In genomic region chr4:7899184-7899583, GRCh38 we compare ENCODE assay signal across 24 cellular contexts. TPM values are rescaled to one million over a fixed set of nuclear protein-coding genes. Genes with fewer than 3 reads are reported as not detected.
DNase-seq lines count a peak whose midpoint lies in the region; ATAC-seq and TF ChIP-seq lines count a peak whose summit lies in the region.
"Had no signal": no experiment of that assay in that cellular context is flagged by ENCODE, and none has a peak within 500 bp of the region (broad histone marks: within the 10 kb centered on the region; RNA-seq: fewer than 3 reads in every experiment).

No MANE protein-coding gene starts in this region.

- peaks cover 64% of the 10 kb centered on the region for H3K4me1 Mint-ChIP-seq in neural crest cell
- H3K4me1 Mint-ChIP-seq: B cell had no signal

- no peaks in the 10 kb centered on the region for H3K9me2 ChIP-seq in SK-N-SH

- no peaks in the 10 kb centered on the region for H3K9me3 Mint-ChIP-seq in neural crest cell
- H3K9me3 Mint-ChIP-seq: CD8-positive, alpha-beta memory T cell had no signal

- no peaks in the 10 kb centered on the region for H3K27me3 ChIP-seq in SK-N-SH (ENCODE audit: insufficient read depth)
- H3K27me3 ChIP-seq in gastroesophageal sphincter = no peaks in the 10 kb centered on the region
- H3K27me3 ChIP-seq: SJSA1 had no signal

- no peak overlapping the region for H2AFZ ChIP-seq in SK-N-SH (ENCODE audit: low read depth)
- H2AFZ ChIP-seq: PC-9 had no signal

- no peaks in the 10 kb centered on the region for H3K36me3 Mint-ChIP-seq in neural crest cell (ENCODE audit: low read depth)

- peak overlapping the region; percentile 38; the same call in 1 of the 2 replicates for H3K4me2 ChIP-seq in SK-N-SH
- H3K4me2 ChIP-seq: PC-9 had no signal

- CTCF ChIA-PET in SK-N-SH (lab: Yijun Ruan, JAX) = interaction anchor here (0.9 to 2.0 kb wide), 3 partner anchors 16 to 95 kb away, joined by 3 to 7 read pairs (median 3); no protein-coding TSS in a partner anchor

- no peaks in the 10 kb centered on the region for H3K27me3 Mint-ChIP-seq in neural crest cell (ENCODE audit: low read depth)

- TF ChIP-seq RAD21 in SK-N-SH (IDR thresholded peaks at IDR 0.05; ENCODE audit: low read length) = no peak

- H3K27ac ChIP-seq in SK-N-SH (ENCODE audit: low read depth in 2 of 2, low read length in 1 of 2) = peak overlapping the region; percentile 97 to 100
- peak overlapping the region in 3 of 4 donors; percentile 8 to 86 (median 75) for H3K27ac ChIP-seq in gastroesophageal sphincter
- H3K27ac ChIP-seq: 22Rv1, C4-2B, PC-9, SJSA1 had no signal

- no peak for TF ChIP-seq POLR2A in gastroesophageal sphincter (IDR thresholded peaks at IDR 0.05)

- TF ChIP-seq EP300 in SK-N-SH (IDR thresholded peaks at IDR 0.05; ENCODE audit: borderline replicate concordance in 1 of 2, low read depth in 1 of 2, low read length in 1 of 2) (no peak), gastroesophageal sphincter (IDR thresholded peaks at IDR 0.05) (no peak)

- H3K27ac Mint-ChIP-seq in neural crest cell (ENCODE audit: unreplicated experiment) = no peak overlapping the region
- H3K27ac Mint-ChIP-seq: B cell; CD8-positive, alpha-beta memory T cell had no signal

- H3F3A ChIP-seq in SK-N-SH (replicated peaks; ENCODE audit: insufficient read depth) = peaks cover 58% of the 10 kb centered on the region

- no peak overlapping the region for H3K4me3 ChIP-seq in SK-N-SH (ENCODE audit: low read depth in 2 of 2, low read length in 1 of 2)
- no peak overlapping the region for H3K4me3 ChIP-seq in gastroesophageal sphincter
- H3K4me3 ChIP-seq: GM12878, PC-9, SJSA1 had no signal

- TF ChIP-seq CTCF in SK-N-SH (IDR thresholded peaks at IDR 0.05) = no peak
- TF ChIP-seq CTCF in gastroesophageal sphincter (IDR thresholded peaks at IDR 0.05) = no peak
- no peak for TF ChIP-seq CTCF in neural crest cell (conservative IDR thresholded peaks at IDR 0.05)

- H3K9me3 ChIP-seq in SK-N-SH (no peaks in the 10 kb centered on the region), gastroesophageal sphincter (no peaks in the 10 kb centered on the region)
- H3K9me3 ChIP-seq: SJSA1 had no signal

- peaks cover 22% of the 10 kb centered on the region for H4K20me1 ChIP-seq in SK-N-SH (ENCODE audit: insufficient read depth)

- no peak overlapping the region for H3K9ac ChIP-seq in SK-N-SH

- peaks cover 96% of the 10 kb centered on the region for H3K79me2 ChIP-seq in SK-N-SH (ENCODE audit: insufficient read depth)

- peaks cover 1 to 20% of the 10 kb centered on the region in 2 experiments for H3K36me3 ChIP-seq in SK-N-SH (replicated peaks in 1 of 2; ENCODE audit: control insufficient read depth in 1 of 2, insufficient read depth in 2 of 2, low read length in 1 of 2)
- no peaks in the 10 kb centered on the region for H3K36me3 ChIP-seq in gastroesophageal sphincter

- 72% methylated on average over 7 of the region's 7 CpGs for WGBS in SK-N-SH (ENCODE audit: low lambda C conversion rate)
- 56 to 77% methylated on average over 7 of the region's 7 CpGs for WGBS in gastroesophageal sphincter (ENCODE audit: low coverage in 1 of 2), 2 donors

- ATAC-seq in SK-N-SH treated with all-trans-retinoic acid at 6 μM for 48 hours (no peak), gastroesophageal sphincter (no peak), HG02870 (IDR thresholded peaks at IDR 0.05; ENCODE audit: unreplicated experiment) (no peak)
- ATAC-seq: GM12878, HCT116 had no signal

- H3K4me3 Mint-ChIP-seq in neural crest cell = peak overlapping the region; percentile 17
- H3K4me3 Mint-ChIP-seq: B cell; CD8-positive, alpha-beta memory T cell had no signal

- DNase-seq in SK-N-SH (no peak), neural crest cell (ENCODE audit: low read depth, low spot score) (no peak), NCI-H345 (lab: John Stamatoyannopoulos, UW) (no peak), NCI-H1930 (lab: John Stamatoyannopoulos, UW) (no peak)
- DNase-seq: CD8-positive, alpha-beta memory T cell; DMS 273 treated with DMSO at 0.1 percent for 48 hours; DMS79; EL; GDM1; KBM-7; NCI-H2029 treated with DMSO at 0.1 percent for 48 hours; NCI-H526 treated with DMSO at 0.1 percent for 48 hours; PC-9; Right ventricle myocardium superior; RPMI8226 had no signal

- H3K4me1 ChIP-seq in SK-N-SH (ENCODE audit: control insufficient read depth in 1 of 2, insufficient read depth in 2 of 2, low read depth in 1 of 2, low read length in 1 of 2) (peaks cover 70 to 73% of the 10 kb centered on the region in 2 experiments), gastroesophageal sphincter (peaks cover 0 to 88% (median 25%) of the 10 kb centered on the region in 3 donors)

- POLR2A ChIA-PET in SK-N-SH (lab: Yijun Ruan, JAX) = no interaction called here

TF ChIP-seq in SK-N-SH, 30 proteins besides CTCF, POLR2A, EP300 and RAD21 (continues in another document):
- no peak for TF ChIP-seq MAX (IDR thresholded peaks at IDR 0.05; ENCODE audit: low read depth)
- TF ChIP-seq MXI1 (IDR thresholded peaks at IDR 0.05; ENCODE audit: low read depth, low read length) = no peak
- TF ChIP-seq SMC3 (IDR thresholded peaks at IDR 0.05; ENCODE audit: low read depth, low read length) = no peak
- no peak for TF ChIP-seq ZBTB33 (IDR thresholded peaks at IDR 0.05; ENCODE audit: borderline replicate concordance, low read depth)
- TF ChIP-seq POLR2AphosphoS5 (IDR thresholded peaks at IDR 0.05; ENCODE audit: low read depth, low read length) = no peak
- TF ChIP-seq USF1 (IDR thresholded peaks at IDR 0.05; ENCODE audit: borderline replicate concordance, low read depth) = no peak

TF ChIP-seq in SK-N-SH treated with all-trans-retinoic acid at 6 μM for 48 hours, 23 proteins besides CTCF, POLR2A, EP300 and RAD21:
- TF ChIP-seq POU6F1 (CRISPR knock-in tag; IDR thresholded peaks at IDR 0.05; ENCODE audit: borderline replicate concordance, low read depth) (no peak), ZFP3 (CRISPR knock-in tag; IDR thresholded peaks at IDR 0.05) (no peak), CSRNP3 (CRISPR knock-in tag; IDR thresholded peaks at IDR 0.05) (no peak), ZC3H10 (CRISPR knock-in tag; IDR thresholded peaks at IDR 0.05) (no peak), OSR1 (CRISPR knock-in tag; IDR thresholded peaks at IDR 0.05) (no peak), GLIS3 (CRISPR knock-in tag; IDR thresholded peaks at IDR 0.05) (no peak), ZFP30 (CRISPR knock-in tag; IDR thresholded peaks at IDR 0.05) (no peak)

RNA-seq across cellular contexts. Expression of gene AFAP1, which starts 40.5 kb away (rescaled TPM):
- 40.6 and 67.9 TPM in 2 replicates for polyA plus RNA-seq in SK-N-SH (2012; rRNA removed)
- 48.9 and 59.9 TPM in 2 replicates for polyA plus RNA-seq in SK-N-SH (2012; cell fraction: cytosol; rRNA removed)
- 89.8 and 105 TPM in 2 replicates for polyA plus RNA-seq in SK-N-SH (2012; cell fraction: nucleus; rRNA removed)
- total RNA-seq in gastroesophageal sphincter = 10 to 100 TPM; 32.0 to 79.7 (median 48.1) TPM
- 25.4 and 28.1 TPM in 2 replicates for total RNA-seq in neural crest cell
